In the genomic region with DNA sequence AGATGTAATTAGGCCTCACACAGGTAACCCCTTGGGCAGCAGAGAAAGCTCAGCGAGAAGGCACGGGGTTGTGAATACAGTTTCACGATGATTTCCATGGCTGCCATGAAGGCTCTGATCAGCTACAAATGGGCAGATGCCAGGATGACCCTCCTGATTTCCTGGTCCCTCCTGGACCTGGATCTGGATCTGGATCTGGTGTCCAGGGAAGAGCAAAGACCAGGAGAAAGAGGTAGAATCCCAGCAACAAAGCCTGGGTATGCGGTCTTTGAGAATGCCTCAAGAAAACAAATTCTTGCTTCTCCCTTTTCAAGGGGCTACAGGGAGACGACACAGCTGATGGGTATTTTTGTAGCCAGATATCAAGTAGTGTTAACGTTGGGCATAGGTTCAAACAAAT, we compare ENCODE assay signal across 22 cellular contexts.
DNase-seq lines count a peak whose midpoint lies in the region; TF ChIP-seq lines count a peak whose summit lies in the region.
"Had no signal": no experiment of that assay in that cellular context is flagged by ENCODE, and none has a peak within 500 bp of the region (broad histone marks: within the 10 kb centered on the region; RNA-seq: fewer than 3 reads in every experiment).

No MANE protein-coding gene starts in this region.

- H2BK12ac ChIP-seq in H9 (ENCODE audit: insufficient read length, low read depth, low read length): no peak overlapping the region
- no peak overlapping the region for H2BK12ac ChIP-seq in trophoblast cell (ENCODE audit: low read length)

- no peaks in the 10 kb centered on the region for H3K36me3 Mint-ChIP-seq in H9 (ENCODE audit: insufficient read depth in 1 of 3, low read depth in 3 of 3)
- H3K36me3 Mint-ChIP-seq: CD4-positive, CD25-positive, alpha-beta regulatory T cell; CD8-positive, alpha-beta memory T cell had no signal

- no peak for TF ChIP-seq POLR2A in esophagus muscularis mucosa (IDR thresholded peaks at IDR 0.05; ENCODE audit: low read depth)

- H4K91ac ChIP-seq in H9 (ENCODE audit: insufficient read length, low read depth, low read length) (no peak overlapping the region), trophoblast cell (ENCODE audit: low read depth, low read length) (no peak overlapping the region)

- H3K9me3 ChIP-seq in H9 (ENCODE audit: control insufficient read depth, low read depth, low read length): no peaks in the 10 kb centered on the region
- no peaks in the 10 kb centered on the region for H3K9me3 ChIP-seq in HUES64 (ENCODE audit: insufficient read depth, low read depth, low read length)
- no peaks in the 10 kb centered on the region for H3K9me3 ChIP-seq in esophagus muscularis mucosa
- H3K9me3 ChIP-seq in trophoblast cell (ENCODE audit: insufficient read depth, low read depth, low read length): no peaks in the 10 kb centered on the region
- H3K9me3 ChIP-seq: BE2C, HAP-1 had no signal

- H2AFZ ChIP-seq in H9 (ENCODE audit: low read length) (no peak overlapping the region), trophoblast cell (ENCODE audit: insufficient read depth, low read length, poor library complexity) (no peak overlapping the region)

- no peak overlapping the region for H2BK20ac ChIP-seq in H9 (ENCODE audit: low read depth, low read length, poor library complexity, severe bottlenecking)

- no peaks in the 10 kb centered on the region for H3K23me2 ChIP-seq in H9 (ENCODE audit: insufficient read length, low read depth, low read length, poor library complexity, severe bottlenecking)

- no peak overlapping the region for H4K5ac ChIP-seq in H9 (ENCODE audit: insufficient read length, low read depth, low read length)

- H3K79me1 ChIP-seq in H9 (ENCODE audit: insufficient read depth, low read depth, low read length, poor library complexity, severe bottlenecking) (no peaks in the 10 kb centered on the region), trophoblast cell (ENCODE audit: low read length) (no peaks in the 10 kb centered on the region)

- H4K20me1 ChIP-seq in H9 (ENCODE audit: control insufficient read depth, insufficient read depth, insufficient read length): no peaks in the 10 kb centered on the region

- no peak overlapping the region for H4K8ac ChIP-seq in H9 (replicated peaks; ENCODE audit: insufficient read length, low read depth, low read length)
- H4K8ac ChIP-seq in trophoblast cell (ENCODE audit: low read depth, low read length): no peak overlapping the region

- H2BK120ac ChIP-seq in H9 (ENCODE audit: low read depth, low read length, poor library complexity, severe bottlenecking): no peak overlapping the region
- H2BK120ac ChIP-seq in trophoblast cell (ENCODE audit: insufficient read depth, low read length, poor library complexity): no peak overlapping the region

- no peaks in the 10 kb centered on the region for H3K9me3 Mint-ChIP-seq in H9
- H3K9me3 Mint-ChIP-seq: CD4-positive, CD25-positive, alpha-beta regulatory T cell had no signal

- no peaks in the 10 kb centered on the region for H3K27me3 Mint-ChIP-seq in H9 (ENCODE audit: low read depth)

- WGBS in H9 (ENCODE audit: extremely low coverage, insufficient read length, low lambda C conversion rate): no CpG with 5 or more reads among the region's 6 CpGs
- 72% methylated on average over 6 of the region's 6 CpGs for WGBS in HUES64
- WGBS in esophagus muscularis mucosa: 91% methylated on average over 6 of the region's 6 CpGs
- no CpG with 5 or more reads among the region's 6 CpGs for WGBS in trophoblast cell (ENCODE audit: extremely low coverage, insufficient coverage, insufficient read length)

- H4K12ac ChIP-seq in trophoblast cell (ENCODE audit: low read depth, low read length): no peak overlapping the region

- H2BK5ac ChIP-seq in H9 (ENCODE audit: insufficient read length, low read length) (no peak overlapping the region), trophoblast cell (ENCODE audit: low read depth, low read length, poor library complexity) (no peak overlapping the region)

- no peaks in the 10 kb centered on the region for H3K27me3 ChIP-seq in H9 (ENCODE audit: insufficient read depth, low read length)
- H3K27me3 ChIP-seq in HUES64 (ENCODE audit: insufficient read depth, low read length): no peaks in the 10 kb centered on the region
- no peaks in the 10 kb centered on the region for H3K27me3 ChIP-seq in esophagus muscularis mucosa
- no peaks in the 10 kb centered on the region for H3K27me3 ChIP-seq in trophoblast cell (ENCODE audit: insufficient read depth, low read length)
- H3K27me3 ChIP-seq: BE2C had no signal

- no peak overlapping the region for H2BK15ac ChIP-seq in H9 (ENCODE audit: low read depth, low read length)

- no peak overlapping the region for H3T11ph ChIP-seq in H9 (ENCODE audit: low read length)

- intact Hi-C loops in esophagus muscularis mucosa (cut with DNase I): loop anchor here (5.0 to 10.0 kb wide), 3 partner anchors 136 to 549 kb away; no protein-coding TSS in a partner anchor

- H3K4ac ChIP-seq in H9 (ENCODE audit: low read depth, low read length) (no peak overlapping the region), trophoblast cell (ENCODE audit: low read depth, low read length) (no peak overlapping the region)

- no peaks in the 10 kb centered on the region for H3K79me2 ChIP-seq in H9 (ENCODE audit: insufficient read depth, low read length)
- no peaks in the 10 kb centered on the region for H3K79me2 ChIP-seq in trophoblast cell (ENCODE audit: control insufficient read depth, insufficient read depth, low read length, poor library complexity)

- H3K36me3 ChIP-seq in HUES64 (ENCODE audit: insufficient read depth, low read length) (no peaks in the 10 kb centered on the region), esophagus muscularis mucosa (no peaks in the 10 kb centered on the region), trophoblast cell (ENCODE audit: control insufficient read depth in 1 of 2, insufficient read depth in 2 of 2, low read length in 2 of 2) (no peaks in the 10 kb centered on the region)
- H3K36me3 ChIP-seq: BE2C, HAP-1 had no signal

- no peak overlapping the region for H3K18ac ChIP-seq in H9 (ENCODE audit: insufficient read length, low read depth, low read length)
- H3K18ac ChIP-seq in trophoblast cell (ENCODE audit: low read length): no peak overlapping the region

- H3K4me1 Mint-ChIP-seq in H9: peaks cover 41 to 52% of the 10 kb centered on the region in 2 experiments

- no peak overlapping the region for H3K4me3 Mint-ChIP-seq in H9
- H3K4me3 Mint-ChIP-seq: CD4-positive, CD25-positive, alpha-beta regulatory T cell; CD8-positive, alpha-beta memory T cell had no signal

- DNase-seq in H9: no peak
- peak; percentile 72 for DNase-seq in esophagus muscularis mucosa (ENCODE audit: extremely low spot score)
- no peak for DNase-seq in trophoblast cell
- DNase-seq in NCI-H1436 treated with DMSO at 0.1 percent for 48 hours (lab: John Stamatoyannopoulos, UW): no peak
- no peak for DNase-seq in NCI-H446 treated with DMSO at 0.1 percent for 48 hours (lab: John Stamatoyannopoulos, UW)
- DNase-seq in LoVo (ENCODE audit: low spot score): no peak
- DNase-seq: ACHN; BE2C; C1 segment of cervical spinal cord; CD4-positive, CD25-positive, alpha-beta regulatory T cell; CD8-positive, alpha-beta memory T cell; COR-L47; DMS 273 treated with DMSO at 0.1 percent for 48 hours; DMS53; DND-41; EL; GOT3 had no signal

- no peak overlapping the region for H3K27ac ChIP-seq in H9 (ENCODE audit: insufficient read length, low read depth, low read length)
- H3K27ac ChIP-seq in HUES64 (ENCODE audit: low read depth, low read length): peak overlapping the region; percentile 22; the same call in 1 of the 2 replicates
- no peak overlapping the region for H3K27ac ChIP-seq in esophagus muscularis mucosa (replicated peaks in 1 of 4)
- no peak overlapping the region for H3K27ac ChIP-seq in trophoblast cell (ENCODE audit: low read depth, low read length)
- H3K27ac ChIP-seq: HL-60, KMS-11 had no signal

- H3K4me2 ChIP-seq in H9 (ENCODE audit: insufficient read depth, insufficient read length, low read length): no peak overlapping the region
- H3K4me2 ChIP-seq in trophoblast cell (ENCODE audit: low read length): no peak overlapping the region
- H3K4me2 ChIP-seq: KMS-11 had no signal

- H2AK5ac ChIP-seq in H9 (ENCODE audit: insufficient read length, low read length) (no peak overlapping the region), trophoblast cell (ENCODE audit: low read length) (no peak overlapping the region)

- peak overlapping the region; percentile 18 to 81 (median 59); a peak in 3 of 7 replicates for H3K27ac Mint-ChIP-seq in H9
- H3K27ac Mint-ChIP-seq: CD4-positive, CD25-positive, alpha-beta regulatory T cell; CD8-positive, alpha-beta memory T cell had no signal

- H3K23ac ChIP-seq in H9 (ENCODE audit: insufficient read length, low read depth, low read length) (no peak overlapping the region), trophoblast cell (ENCODE audit: low read length) (no peak overlapping the region)

- no peak overlapping the region for H3K14ac ChIP-seq in H9 (ENCODE audit: insufficient read depth, low read length)
- no peak overlapping the region for H3K14ac ChIP-seq in trophoblast cell (ENCODE audit: low read length)

- no peak overlapping the region for H3K56ac ChIP-seq in H9 (ENCODE audit: insufficient read length, low read depth, low read length)

- TF ChIP-seq EP300 in esophagus muscularis mucosa (IDR thresholded peaks at IDR 0.05): no peak

- H3K4me3 ChIP-seq in HUES64 (ENCODE audit: low read length) (no peak overlapping the region), esophagus muscularis mucosa (no peak overlapping the region), trophoblast cell (ENCODE audit: low read depth, low read length) (peak overlapping the region; percentile 16)
- H3K4me3 ChIP-seq: GM12878, HAP-1 had no signal

- peaks cover 4% of the 10 kb centered on the region; the same call in 1 of the 2 replicates for H3K4me1 ChIP-seq in H9 (ENCODE audit: insufficient read depth, low read length)
- peaks cover 31% of the 10 kb centered on the region for H3K4me1 ChIP-seq in HUES64 (ENCODE audit: insufficient read depth, low read length)
- H3K4me1 ChIP-seq in esophagus muscularis mucosa: peaks cover 0 to 36% (median 29%) of the 10 kb centered on the region in 4 donors
- H3K4me1 ChIP-seq in trophoblast cell (ENCODE audit: control insufficient read depth in 1 of 2, insufficient read depth in 2 of 2, low read length in 2 of 2): no peaks in the 10 kb centered on the region
- H3K4me1 ChIP-seq: HAP-1 had no signal

- H3K9ac ChIP-seq in H9 (ENCODE audit: extremely low read depth, insufficient read length, low read length) (no peak overlapping the region), HUES64 (ENCODE audit: low read depth, low read length) (peak overlapping the region; percentile 42), trophoblast cell (ENCODE audit: low read length) (no peak overlapping the region)
- H3K9ac ChIP-seq: KMS-11 had no signal

- no peak for TF ChIP-seq CTCF in H9 (conservative IDR thresholded peaks at IDR 0.05)
- TF ChIP-seq CTCF in esophagus muscularis mucosa (IDR thresholded peaks at IDR 0.05): no peak
